15 cellular contexts compared by ENCODE assay signal in genomic region chr18:23384778-23385736, GRCh38.
DNase-seq lines count a peak whose midpoint lies in the region; ATAC-seq and TF ChIP-seq lines count a peak whose summit lies in the region.
"Had no signal": no experiment of that assay in that cellular context is flagged by ENCODE, and none has a peak within 500 bp of the region (broad histone marks: within the 10 kb centered on the region; RNA-seq: fewer than 3 reads in every experiment).

No MANE protein-coding gene starts in this region.

- no peaks in the 10 kb centered on the region for H3K9me3 Mint-ChIP-seq in WTC11
- H3K9me3 Mint-ChIP-seq in stimulated activated memory B cell treated with anti-CD40 and anti-IgM and Interleukin-4, amounts not matched to agents 10 μg/mL and 1 μg/mL and 100 μg/mL, for 72 hours = no peaks in the 10 kb centered on the region
- no peaks in the 10 kb centered on the region for H3K9me3 Mint-ChIP-seq in GM23338

- no peak overlapping the region for H2AFZ ChIP-seq in GM23338

- no peaks in the 10 kb centered on the region for H4K20me1 ChIP-seq in GM23338 (replicated peaks; ENCODE audit: insufficient read depth)

- no peaks in the 10 kb centered on the region for H3K36me3 ChIP-seq in GM23338 (ENCODE audit: insufficient read depth)

- TF ChIP-seq CTCF in WTC11 (IDR thresholded peaks at IDR 0.05) (no peak), GM23338 (conservative IDR thresholded peaks at IDR 0.05; ENCODE audit: low read depth in 2 of 2) (no peak)

- no peak overlapping the region for H3K4me2 ChIP-seq in GM23338

- ATAC-seq in HG02852 (IDR thresholded peaks at IDR 0.05; ENCODE audit: unreplicated experiment) = peak; percentile 60
- ATAC-seq in WTC11 = no peak
- peak; percentile 70 for ATAC-seq in stimulated activated memory B cell treated with anti-CD40 and anti-IgM and Interleukin-4, amounts not matched to agents 10 μg/mL and 1 μg/mL and 100 μg/mL, for 72 hours
- no peak for ATAC-seq in GM23338
- ATAC-seq: psoas muscle had no signal

- no peaks in the 10 kb centered on the region for H3K9me2 ChIP-seq in GM23338 (ENCODE audit: insufficient read depth)

- H3K4me1 Mint-ChIP-seq in WTC11 = no peaks in the 10 kb centered on the region
- H3K4me1 Mint-ChIP-seq in stimulated activated memory B cell treated with anti-CD40 and anti-IgM and Interleukin-4, amounts not matched to agents 10 μg/mL and 1 μg/mL and 100 μg/mL, for 72 hours = peaks cover 15% of the 10 kb centered on the region
- H3K4me1 Mint-ChIP-seq in GM23338 = peaks cover 9% of the 10 kb centered on the region; the same call in 2 of the 3 replicates

- H3K27me3 Mint-ChIP-seq in WTC11 (ENCODE audit: low read depth) (no peaks in the 10 kb centered on the region), GM23338 (ENCODE audit: insufficient read depth, low read depth, poor library complexity) (no peaks in the 10 kb centered on the region)
- H3K27me3 Mint-ChIP-seq in stimulated activated memory B cell treated with anti-CD40 and anti-IgM and Interleukin-4, amounts not matched to agents 10 μg/mL and 1 μg/mL and 100 μg/mL, for 72 hours = no peaks in the 10 kb centered on the region

- H3K27me3 ChIP-seq in GM23338 (ENCODE audit: insufficient read depth) = no peaks in the 10 kb centered on the region

- CTCF ChIA-PET in WTC11 (lab: Charles Lee) = no interaction called here

- no peaks in the 10 kb centered on the region for H3K4me1 ChIP-seq in GM23338 (ENCODE audit: insufficient read depth)
- H3K4me1 ChIP-seq: HAP-1, psoas muscle had no signal

- H3K4me3 ChIP-seq in GM23338 = no peak overlapping the region
- H3K4me3 ChIP-seq: HAP-1, psoas muscle had no signal

- peaks cover 3% of the 10 kb centered on the region for H3K36me3 Mint-ChIP-seq in WTC11
- peaks cover 28% of the 10 kb centered on the region for H3K36me3 Mint-ChIP-seq in stimulated activated memory B cell treated with anti-CD40 and anti-IgM and Interleukin-4, amounts not matched to agents 10 μg/mL and 1 μg/mL and 100 μg/mL, for 72 hours
- H3K36me3 Mint-ChIP-seq in GM23338 (ENCODE audit: low read depth) = no peaks in the 10 kb centered on the region

- DNase-seq in activated gamma-delta T cell treated with Interleukin-2 at 50 U/mL for 16 hours = peak; percentile 8
- no peak for DNase-seq in activated gamma-delta T cell (lab: John Stamatoyannopoulos, UW)
- no peak for DNase-seq in WTC11 (ENCODE audit: low spot score)
- DNase-seq in GM23338 (ENCODE audit: low spot score) = no peak
- DNase-seq in head of caudate nucleus = no peak
- DNase-seq in stimulated activated CD4-positive, alpha-beta T cell treated with anti-CD3 and anti-CD28 coated beads, Interleukin-4, amount 100 ng/mL, for 4 hours = no peak
- DNase-seq: amygdala; effector CD4-positive, alpha-beta T cell; NCI-H524; psoas muscle; stimulated activated CD4-positive, alpha-beta T cell treated with anti-CD3 and anti-CD28 coated beads, Interleukin-4, amount 100 ng/mL, for 1 hour; substantia nigra had no signal

- POLR2A ChIA-PET in WTC11 (lab: Charles Lee) = interaction anchor here (0.6 kb wide), 1 partner anchor 413 kb away, joined by 4 read pairs; no protein-coding TSS in a partner anchor

- intact Hi-C loops in head of caudate nucleus (cut with DNase I) = no loop called here

- H3K27ac ChIP-seq in GM23338 (ENCODE audit: low read depth) = no peak overlapping the region
- H3K27ac ChIP-seq: psoas muscle had no signal

- no peaks in the 10 kb centered on the region for H3K79me2 ChIP-seq in GM23338 (replicated peaks; ENCODE audit: insufficient read depth)

- H3K27ac Mint-ChIP-seq in WTC11 (peak overlapping the region; percentile 57), GM23338 (no peak overlapping the region)
- peak overlapping the region; percentile 84 for H3K27ac Mint-ChIP-seq in stimulated activated memory B cell treated with anti-CD40 and anti-IgM and Interleukin-4, amounts not matched to agents 10 μg/mL and 1 μg/mL and 100 μg/mL, for 72 hours

- H3K4me3 Mint-ChIP-seq in WTC11 (no peak overlapping the region), GM23338 (no peak overlapping the region)
- H3K4me3 Mint-ChIP-seq in stimulated activated memory B cell treated with anti-CD40 and anti-IgM and Interleukin-4, amounts not matched to agents 10 μg/mL and 1 μg/mL and 100 μg/mL, for 72 hours = peak overlapping the region; percentile 9

- H3F3A ChIP-seq in GM23338 (replicated peaks; ENCODE audit: low read depth) = 0 out of 2 replicates have a peak, but pooled peaks cover 3% of the 10 kb centered on the region

TF ChIP-seq in WTC11, 78 proteins besides CTCF, POLR2A, EP300 and RAD21 (continues in another document):
- TF ChIP-seq PREB (CRISPR knock-in tag; IDR thresholded peaks at IDR 0.05; ENCODE audit: borderline replicate concordance) (no peak), E2F1 (CRISPR knock-in tag; IDR thresholded peaks at IDR 0.05) (no peak), ETV6 (CRISPR knock-in tag; IDR thresholded peaks at IDR 0.05) (no peak), CREB1 (CRISPR knock-in tag; IDR thresholded peaks at IDR 0.05) (no peak), CBFB (CRISPR knock-in tag; IDR thresholded peaks at IDR 0.05; ENCODE audit: low read depth) (no peak)

TF ChIP-seq in GM23338, 12 proteins besides CTCF, POLR2A, EP300 and RAD21 (continues in another document):
- TF ChIP-seq EZH2phosphoT487 (IDR thresholded peaks at IDR 0.05; ENCODE audit: unreplicated experiment) (no peak), STAT1 (IDR thresholded peaks at IDR 0.05; ENCODE audit: unreplicated experiment) (no peak), JUNB (IDR thresholded peaks at IDR 0.05; ENCODE audit: unreplicated experiment) (no peak), ZNF462 (CRISPR knock-in tag; IDR thresholded peaks at IDR 0.05) (no peak), ZNF114 (CRISPR knock-in tag; IDR thresholded peaks at IDR 0.05) (no peak)

Comparison
In these comparisons a context has a peak if more than half of its experiments do, and no peak if none do; other contexts are left out.
1. ATAC-seq: peak in HG02852 (single experiment) and stimulated activated memory B cell treated with anti-CD40 and anti-IgM and Interleukin-4, amounts not matched to agents 10 μg/mL and 1 μg/mL and 100 μg/mL, for 72 hours (single experiment); none in WTC11 (single experiment) and GM23338 (single experiment).